In the genomic region with DNA sequence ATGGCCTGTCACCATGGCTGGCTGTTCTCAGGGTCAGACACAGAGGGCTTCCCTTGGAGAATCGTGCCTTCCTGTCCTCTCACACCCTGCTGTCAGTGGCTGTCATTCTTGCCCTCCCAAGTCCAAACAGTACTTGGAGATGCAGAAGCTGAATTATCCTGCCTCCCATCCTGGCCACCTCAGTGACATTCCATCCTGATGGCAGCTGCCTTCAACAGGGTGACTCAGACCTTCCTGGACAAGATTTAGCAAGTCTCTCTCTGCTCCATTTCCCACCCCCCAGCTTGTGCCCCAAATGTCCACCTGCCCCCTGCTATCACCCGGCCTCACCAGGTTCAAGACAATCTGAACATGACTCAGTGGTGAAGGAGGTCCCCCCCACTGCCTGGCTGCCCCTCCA, we compare ENCODE assay signal across 20 cellular contexts. TPM values are rescaled to one million over a fixed set of nuclear protein-coding genes. Genes with fewer than 3 reads are reported as not detected.
DNase-seq lines count a peak whose midpoint lies in the region; TF ChIP-seq lines count a peak whose summit lies in the region.
"Had no signal": no experiment of that assay in that cellular context is flagged by ENCODE, and none has a peak within 500 bp of the region (broad histone marks: within the 10 kb centered on the region; RNA-seq: fewer than 3 reads in every experiment).

No MANE protein-coding gene starts in this region.

- no peaks in the 10 kb centered on the region for H4K20me1 ChIP-seq in PC-9 (ENCODE audit: insufficient read depth)
- H4K20me1 ChIP-seq in osteoblast (ENCODE audit: insufficient read depth, low read length), result no peaks in the 10 kb centered on the region

- POLR2A ChIA-PET in PC-9 (lab: Charles Lee; ENCODE audit: unreplicated experiment), result interaction anchor here (0.5 to 1.1 kb wide), 8 partner anchors 14 to 585 kb away, joined by 3 to 15 read pairs (median 6); a partner anchor contains a TSS

- CTCF ChIA-PET in PC-9 (lab: Charles Lee), result interaction anchor here (1.4 to 1.8 kb wide), 3 partner anchors 34 to 77 kb away, joined by 4 to 6 read pairs (median 6); no protein-coding TSS in a partner anchor

- peak overlapping the region; percentile 4; the same call in 1 of the 2 replicates for H3K4me2 ChIP-seq in PC-9
- H3K4me2 ChIP-seq in osteoblast (ENCODE audit: insufficient read depth, low read length), result no peak overlapping the region

- no peak overlapping the region for H2AFZ ChIP-seq in PC-9
- H2AFZ ChIP-seq in osteoblast (ENCODE audit: low read length), result peak overlapping the region; percentile 31

- peaks cover 59% of the 10 kb centered on the region for H3K4me1 ChIP-seq in PC-9 (replicated peaks; ENCODE audit: insufficient read depth)
- peaks cover 16% of the 10 kb centered on the region for H3K4me1 ChIP-seq in osteoblast (ENCODE audit: insufficient read depth, low read length)

- H3K4me3 ChIP-seq in PC-9 (no peak overlapping the region), fibroblast of mammary gland (ENCODE audit: control insufficient read depth, low read depth, low read length) (no peak overlapping the region), osteoblast (ENCODE audit: insufficient read depth, low read length) (no peak overlapping the region)

- H3K36me3 ChIP-seq in PC-9 (ENCODE audit: low read depth) (no peaks in the 10 kb centered on the region), osteoblast (ENCODE audit: insufficient read depth, low read length) (no peaks in the 10 kb centered on the region)

- DNase-seq in ELR (ENCODE audit: low read depth), result peak; percentile 49
- peak; percentile 41 to 74 for DNase-seq in PC-9
- peak; percentile 17 for DNase-seq in fibroblast of mammary gland (ENCODE audit: low read depth)
- DNase-seq in osteoblast (ENCODE audit: insufficient read length, low spot score, missing footprints), result no peak
- no peak for DNase-seq in SK-N-DZ (ENCODE audit: low spot score)
- DNase-seq in T-helper 9 cell, result no peak
- no peak for DNase-seq in NCI-H2196 (lab: John Stamatoyannopoulos, UW; ENCODE audit: unreplicated experiment)
- no peak for DNase-seq in NCI-H1694 treated with DMSO at 0.1 percent for 48 hours (lab: John Stamatoyannopoulos, UW)
- DNase-seq: activated naive CD8-positive, alpha-beta T cell treated with anti-CD3 and anti-CD28 coated beads, Interleukin-2, amount 50 U/mL, for 24 hours; activated T-cell treated with anti-CD3 and anti-CD28 coated beads, Interleukin-2, amount 50 U/mL, for 72 hours; DMS153; NCI-H2107; NCI-H774; Right ventricle myocardium superior; stimulated activated CD4-positive, alpha-beta T cell treated with anti-CD3 and anti-CD28 coated beads, Interleukin-12 subunit alpha, Interleukin-12 subunit beta, amount 100 ng/mL, for 4 hours had no signal

- H3K9me2 ChIP-seq in PC-9 (ENCODE audit: insufficient read depth), result no peaks in the 10 kb centered on the region

- peaks cover 20% of the 10 kb centered on the region; the same call in 1 of the 2 replicates for H3F3A ChIP-seq in PC-9 (ENCODE audit: insufficient read depth, low read depth)

- TF ChIP-seq CTCF in PC-9 (conservative IDR thresholded peaks at IDR 0.05), result no peak
- TF ChIP-seq CTCF in fibroblast of mammary gland (conservative IDR thresholded peaks at IDR 0.05; ENCODE audit: control insufficient read depth, insufficient read depth, low read depth, low read length), result no peak
- no peak for TF ChIP-seq CTCF in osteoblast (IDR thresholded peaks at IDR 0.05; ENCODE audit: extremely low read depth, low read depth, low read length)

- H3K27me3 ChIP-seq in PC-9 (ENCODE audit: insufficient read depth, low read depth), result no peaks in the 10 kb centered on the region
- H3K27me3 ChIP-seq in osteoblast (ENCODE audit: insufficient read depth, low read length), result no peaks in the 10 kb centered on the region

- peak overlapping the region; percentile 43 for H3K27ac ChIP-seq in PC-9
- peak overlapping the region; percentile 24 for H3K27ac ChIP-seq in osteoblast (ENCODE audit: low read depth, low read length)

- H3K9me3 ChIP-seq in PC-9 (ENCODE audit: insufficient read depth, low read depth), result no peaks in the 10 kb centered on the region
- H3K9me3 ChIP-seq in osteoblast (ENCODE audit: low read depth, low read length), result no peaks in the 10 kb centered on the region

- H3K79me2 ChIP-seq in PC-9 (ENCODE audit: low read depth) (no peaks in the 10 kb centered on the region), osteoblast (ENCODE audit: insufficient read depth, low read length) (no peaks in the 10 kb centered on the region)

- intact Hi-C loops in PC-9 (cut with micrococcal nuclease; ENCODE audit: unreplicated experiment), result no loop called here

- no TSS peak for BruUV-seq in PC-9 (replicated peaks; lab: Mats Ljungman, UMichigan)

RNA-seq across cellular contexts. Expression of a gene that starts 4.8 kb away (rescaled TPM):
- total RNA-seq in PC-9 (2021) (not detected in 2 replicates), osteoblast (0.36 TPM in 1 of 2 replicates, not detected in the other)
- polyA plus RNA-seq in SK-N-DZ (2014; cell fraction: cytosol; rRNA removed), result not detected in 2 replicates
- polyA plus RNA-seq in SK-N-DZ (2014; cell fraction: nucleus; rRNA removed), result not detected in 2 replicates
- total RNA-seq: activated T-cell treated with anti-CD3 and anti-CD28 coated beads, Interleukin-2, amount 50 U/mL, for 72 hours; cerebellum; MCF 10A; osteocyte; Right ventricle myocardium superior had no signal

RNA-seq across cellular contexts. Expression of a gene that starts 10.9 kb away (rescaled TPM):
- total RNA-seq in PC-9 (2021) (606 and 1,548 TPM in 2 replicates), osteoblast (not detected in 2 replicates)
- polyA plus RNA-seq in SK-N-DZ (2014; cell fraction: cytosol; rRNA removed), result not detected in 2 replicates
- polyA plus RNA-seq in SK-N-DZ (2014; cell fraction: nucleus; rRNA removed), result not detected in 2 replicates
- total RNA-seq: activated T-cell treated with anti-CD3 and anti-CD28 coated beads, Interleukin-2, amount 50 U/mL, for 72 hours; MCF 10A; osteocyte; Right ventricle myocardium superior had no signal

RNA-seq across cellular contexts. Expression of a gene that starts 13.6 kb away (rescaled TPM):
- not detected in 2 replicates for total RNA-seq in PC-9 (2021)
- total RNA-seq in osteoblast, result not detected in 2 replicates
- polyA plus RNA-seq in SK-N-DZ (2014; cell fraction: cytosol; rRNA removed), result not detected in 2 replicates
- not detected in 2 replicates for polyA plus RNA-seq in SK-N-DZ (2014; cell fraction: nucleus; rRNA removed)
- total RNA-seq: activated T-cell treated with anti-CD3 and anti-CD28 coated beads, Interleukin-2, amount 50 U/mL, for 72 hours; cerebellum; MCF 10A; osteocyte; Right ventricle myocardium superior had no signal
- polyA plus RNA-seq: BJ, esophagus had no signal

RNA-seq across cellular contexts. Expression of a gene that starts 24.2 kb away (rescaled TPM):
- total RNA-seq in PC-9 (2021) (41.9 and 49.9 TPM in 2 replicates), osteoblast (0.59 and 0.72 TPM in 2 replicates)
- polyA plus RNA-seq in SK-N-DZ (2014; cell fraction: cytosol; rRNA removed), result not detected in 2 replicates
- polyA plus RNA-seq in SK-N-DZ (2014; cell fraction: nucleus; rRNA removed), result not detected in 2 replicates
- total RNA-seq: activated T-cell treated with anti-CD3 and anti-CD28 coated beads, Interleukin-2, amount 50 U/mL, for 72 hours; cerebellum; osteocyte; Right ventricle myocardium superior had no signal

RNA-seq across cellular contexts. Expression of a gene that starts 27.3 kb away (rescaled TPM):
- total RNA-seq in PC-9 (2021) (not detected in 2 replicates), osteoblast (not detected in 2 replicates)
- not detected in 2 replicates for polyA plus RNA-seq in SK-N-DZ (2014; cell fraction: cytosol; rRNA removed)
- not detected in 2 replicates for polyA plus RNA-seq in SK-N-DZ (2014; cell fraction: nucleus; rRNA removed)
- total RNA-seq: activated T-cell treated with anti-CD3 and anti-CD28 coated beads, Interleukin-2, amount 50 U/mL, for 72 hours; cerebellum; MCF 10A; osteocyte; Right ventricle myocardium superior had no signal

Comparison
In these comparisons a context has a peak if more than half of its experiments do, and no peak if none do; other contexts are left out.
1. DNase-seq: peak in ELR (single experiment), PC-9 (2 of 2) and fibroblast of mammary gland (single experiment); none in osteoblast (single experiment), SK-N-DZ (single experiment), T-helper 9 cell (single experiment), NCI-H2196 (single experiment) and NCI-H1694 treated with DMSO at 0.1 percent for 48 hours (single experiment).
2. RNA of a gene that starts 10.9 kb away (total RNA-seq): 606 to 1,548 TPM in PC-9; not detected in osteoblast; every median in the first group is over 100 times any median in the second.